Comparison of ENCODE assay signal across 8 cellular contexts in genomic region chr3:48663489-48664312, GRCh38. TPM values are rescaled to one million over a fixed set of nuclear protein-coding genes. Genes with fewer than 3 reads are reported as not detected.
DNase-seq lines count a peak whose midpoint lies in the region; ATAC-seq, FAIRE-seq and TF ChIP-seq lines count a peak whose summit lies in the region.

No MANE protein-coding gene starts in this region.

- 1% methylated on average over 55 of the region's 66 CpGs for WGBS in GM12878 (ENCODE audit: insufficient coverage, insufficient replicate concordance, low lambda C conversion rate, missing lambda C conversion rate)

- TF ChIP-seq POLR2A in GM12878 (IDR thresholded peaks at IDR 0.05; ENCODE audit: low read depth, low read length): peak; percentile 72

- peak overlapping the region; percentile 56 for H3K9ac ChIP-seq in GM12878 (ENCODE audit: control insufficient read depth, insufficient read depth, low read length)

- ATAC-seq in HG02852 (IDR thresholded peaks at IDR 0.05; ENCODE audit: unreplicated experiment): peak; percentile 93
- peak; percentile 94 for ATAC-seq in GM12878

- CTCF ChIA-PET in GM12878 (lab: Yijun Ruan, JAX): interaction anchor here (0.5 to 2.2 kb wide), 10 partner anchors 14 to 160 kb away, joined by 3 to 10 read pairs (median 3); partner anchors contain the start of genes SHISA5 and SLC26A6

- no peaks in the 10 kb centered on the region for H3K79me2 ChIP-seq in GM12878 (ENCODE audit: control insufficient read depth, insufficient read depth, low read length)

- H3K4me1 ChIP-seq in GM12878 (ENCODE audit: control insufficient read depth, insufficient read depth, low read length): peaks cover 9% of the 10 kb centered on the region

- in situ Hi-C loops in GM13977 (cut with MboI; ENCODE audit: low pct_unique_long_range_greater_than_20kb, low sequenced_read_pairs, unreplicated experiment): no loop called here
- in situ Hi-C loops in GM12878 (cut with MboI): no loop called here

- DNase-seq in GM13977 (ENCODE audit: low spot score) (peak; percentile 99), NCI-H187 treated with DMSO at 0.1 percent for 48 hours (lab: John Stamatoyannopoulos, UW) (peak; percentile 86), T1000 (lab: John Stamatoyannopoulos, UW) (peak; percentile 96), GM12878 (ENCODE audit: low read depth, low spot score) (peak; percentile 89), hypothalamus (lab: John Stamatoyannopoulos, UW) (peak; percentile 70 to 99 (median 94)), retina (peak; percentile 100), UCSD-AML1 (lab: John Stamatoyannopoulos, UW; ENCODE audit: unreplicated experiment) (no peak)

- TF ChIP-seq EP300 in GM12878 (IDR thresholded peaks at IDR 0.05; ENCODE audit: borderline replicate concordance in 1 of 2, control insufficient read depth in 1 of 2, low read depth in 2 of 2, low read length in 2 of 2): no peak

- RAD21 ChIA-PET in GM12878 (lab: Charles Lee; ENCODE audit: unreplicated experiment): interaction anchor here (0.6 to 1.1 kb wide), 2 partner anchors 28 to 223 kb away, joined by 3 read pairs; partner anchors contain the start of genes CCDC51, SLC26A6 and TMA7

- POLR2A ChIA-PET in GM12878 (lab: Charles Lee): interaction anchor here (0.6 to 1.3 kb wide), 3 partner anchors 107 to 430 kb away, joined by 3 read pairs; partner anchors contain the start of genes PFKFB4 and QRICH1

- TSS peak; percentile 74 for BruUV-seq in GM12878 (replicated peaks; lab: Mats Ljungman, UMichigan)

- SMC1A ChIA-PET in GM12878 (lab: Charles Lee; ENCODE audit: uncharacterized antibody, unreplicated experiment): interaction anchor here (0.5 to 1.4 kb wide), 3 partner anchors 9 to 106 kb away, joined by 3 to 4 read pairs (median 4); no protein-coding TSS in a partner anchor

- H2AFZ ChIP-seq in GM12878 (ENCODE audit: control insufficient read depth, low read depth, low read length): peak overlapping the region; percentile 88

- no peak for TF ChIP-seq RAD21 in GM12878 (IDR thresholded peaks at IDR 0.05; ENCODE audit: insufficient read depth, low read depth, low read length)

- H4K20me1 ChIP-seq in GM12878 (ENCODE audit: control insufficient read depth, insufficient read depth): no peaks in the 10 kb centered on the region

- peak overlapping the region; percentile 46; the same call in 1 of the 2 replicates for H3K27ac ChIP-seq in GM12878 (ENCODE audit: control insufficient read depth, insufficient read depth)

- peak overlapping the region; percentile 74 for H3K4me3 ChIP-seq in GM12878

- peak; percentile 97 for FAIRE-seq in GM12878 (lab: Jason Lieb, UNC)

- no peaks in the 10 kb centered on the region for H3K36me3 ChIP-seq in GM12878 (ENCODE audit: control insufficient read depth in 2 of 2, insufficient read depth in 2 of 2, low read length in 1 of 2)

- H3K4me2 ChIP-seq in GM12878 (ENCODE audit: control insufficient read depth, insufficient read depth): peak overlapping the region; percentile 99

- intact Hi-C loops in GM12878 (cut with micrococcal nuclease; ENCODE audit: unreplicated experiment): loop anchor here (2.0 kb wide), 1 partner anchor 29 kb away; the partner anchor contains the start of gene SLC26A6

- peaks cover 0 to 3% of the 10 kb centered on the region in 2 experiments; a peak in 1 of 4 replicates for H3K27me3 ChIP-seq in GM12878 (replicated peaks in 1 of 2; ENCODE audit: control insufficient read depth in 2 of 2, insufficient read depth in 2 of 2, low read length in 1 of 2)

- TF ChIP-seq CTCF in GM13977 (IDR thresholded peaks at IDR 0.05; ENCODE audit: extremely low read depth, insufficient read depth, missing control alignments): peak; percentile 81
- TF ChIP-seq CTCF in GM12878 (IDR thresholded peaks at IDR 0.05 in 2 of 3, conservative IDR thresholded peaks at IDR 0.05 in 1 of 3; ENCODE audit: control insufficient read depth in 2 of 3, extremely low read depth in 1 of 3, insufficient read depth in 1 of 3, low read depth in 3 of 3, low read length in 3 of 3): peak; percentile 88 to 91 (median 90)

- H3K9me3 ChIP-seq in GM12878 (replicated peaks; ENCODE audit: control insufficient read depth, insufficient read depth, low read length): no peaks in the 10 kb centered on the region; the same call in 1 of the 3 replicates

RNA-seq across cellular contexts. Expression of gene CELSR3, which starts 1.0 kb away (rescaled TPM):
- total RNA-seq in GM12878 (2013; cell fraction: nucleolus; rRNA removed): 5.4 and 7.9 TPM in 2 replicates
- total RNA-seq in GM12878 (2014; rRNA removed): 0.82 and 0.96 TPM in 2 replicates
- 0.37 and 0.58 TPM in 2 replicates for total RNA-seq in GM12878 (2014; rRNA removed; fragmentation: Illumina TruSeq; extraction: Trizol)
- 1.6 TPM in 2 replicates for total RNA-seq in GM12878 (2021)
- 0.31 TPM for polyA plus RNA-seq in GM12878 (2011; ENCODE audit: low read depth)
- 0.65 and 1.1 TPM in 2 replicates for polyA plus RNA-seq in GM12878 (2011; rRNA removed)
- polyA plus RNA-seq in GM12878 (2011; cell fraction: cytosol; rRNA removed): 1.9 and 2.3 TPM in 2 replicates
- polyA plus RNA-seq in GM12878 (2011; cell fraction: nucleus; rRNA removed): 12.5 and 14.4 TPM in 2 replicates
- polyA plus RNA-seq in GM12878 (2012): 0.61 and 0.76 TPM in 2 replicates
- polyA plus RNA-seq in GM12878 (2014; fragmentation: Illumina TruSeq; extraction: Trizol): 0.48 and 0.56 TPM in 2 replicates
- under 1 TPM; 0.08 to 0.18 TPM for polyA plus RNA-seq in GM12878 (2014; fragmentation: Nextera tagmentation; extraction: Ambion mirVana)
- 1.2 and 1.6 TPM in 2 replicates for polyA plus RNA-seq in GM12878 (2014; rRNA removed)
- polyA plus RNA-seq in GM12878 (2016; fragmentation: Nextera tagmentation; extraction: Ambion mirVana): under 1 TPM; 0.34 to 0.35 TPM
- 3.7 and 4.9 TPM in 2 replicates for polyA minus RNA-seq in GM12878 (2011; rRNA and poly(A)+ RNA removed)
- polyA minus RNA-seq in GM12878 (2011; cell fraction: cytosol; rRNA and poly(A)+ RNA removed): 2.1 and 2.3 TPM in 2 replicates
- polyA minus RNA-seq in GM12878 (2011; cell fraction: nucleus; rRNA and poly(A)+ RNA removed): 5.9 and 8.3 TPM in 2 replicates

RNA-seq across cellular contexts. Expression of gene NCKIPSD, which starts 22.0 kb away (rescaled TPM):
- total RNA-seq in GM12878 (2013; cell fraction: nucleolus; rRNA removed): 65.5 and 82.3 TPM in 2 replicates
- total RNA-seq in GM12878 (2014; rRNA removed): 16.3 and 20.8 TPM in 2 replicates
- total RNA-seq in GM12878 (2014; rRNA removed; fragmentation: Illumina TruSeq; extraction: Trizol): 7.5 and 7.7 TPM in 2 replicates
- 18.9 and 20.1 TPM in 2 replicates for total RNA-seq in GM12878 (2021)
- polyA plus RNA-seq in GM12878 (2011; ENCODE audit: low read depth): 13.0 TPM
- 16.2 and 31.6 TPM in 2 replicates for polyA plus RNA-seq in GM12878 (2011; rRNA removed)
- polyA plus RNA-seq in GM12878 (2011; cell fraction: cytosol; rRNA removed): 52.6 and 60.3 TPM in 2 replicates
- 89.0 and 106 TPM in 2 replicates for polyA plus RNA-seq in GM12878 (2011; cell fraction: nucleus; rRNA removed)
- 25.0 and 32.9 TPM in 2 replicates for polyA plus RNA-seq in GM12878 (2012)
- 5.3 and 11.7 TPM in 2 replicates for polyA plus RNA-seq in GM12878 (2014; fragmentation: Illumina TruSeq; extraction: Trizol)
- 1 to 10 TPM in 1 of 2 experiments, under 1 TPM in 1; 0.93 to 2.9 TPM for polyA plus RNA-seq in GM12878 (2014; fragmentation: Nextera tagmentation; extraction: Ambion mirVana)
- polyA plus RNA-seq in GM12878 (2014; rRNA removed): 16.8 and 17.7 TPM in 2 replicates
- 10 to 100 TPM; 14.9 to 15.5 TPM for polyA plus RNA-seq in GM12878 (2016; fragmentation: Nextera tagmentation; extraction: Ambion mirVana)
- 55.8 and 74.9 TPM in 2 replicates for polyA minus RNA-seq in GM12878 (2011; rRNA and poly(A)+ RNA removed)
- polyA minus RNA-seq in GM12878 (2011; cell fraction: cytosol; rRNA and poly(A)+ RNA removed): 18.8 and 26.7 TPM in 2 replicates
- polyA minus RNA-seq in GM12878 (2011; cell fraction: nucleus; rRNA and poly(A)+ RNA removed): 39.7 and 45.0 TPM in 2 replicates

RNA-seq across cellular contexts. Expression of gene SLC26A6, which starts 28.4 kb away (rescaled TPM):
- total RNA-seq in GM12878 (2013; cell fraction: nucleolus; rRNA removed): 57.6 and 65.8 TPM in 2 replicates
- 17.1 and 17.8 TPM in 2 replicates for total RNA-seq in GM12878 (2014; rRNA removed)
- 7.2 and 7.8 TPM in 2 replicates for total RNA-seq in GM12878 (2014; rRNA removed; fragmentation: Illumina TruSeq; extraction: Trizol)
- 18.8 and 24.9 TPM in 2 replicates for total RNA-seq in GM12878 (2021)
- 27.7 TPM for polyA plus RNA-seq in GM12878 (2011; ENCODE audit: low read depth)
- polyA plus RNA-seq in GM12878 (2011; rRNA removed): 10.5 and 16.5 TPM in 2 replicates
- 22.3 and 25.6 TPM in 2 replicates for polyA plus RNA-seq in GM12878 (2011; cell fraction: cytosol; rRNA removed)
- 366 and 387 TPM in 2 replicates for polyA plus RNA-seq in GM12878 (2011; cell fraction: nucleus; rRNA removed)
- polyA plus RNA-seq in GM12878 (2012): 18.0 and 22.4 TPM in 2 replicates
- polyA plus RNA-seq in GM12878 (2014; fragmentation: Illumina TruSeq; extraction: Trizol): 8.9 and 11.9 TPM in 2 replicates
- 1 to 10 TPM; 2.1 to 2.9 TPM for polyA plus RNA-seq in GM12878 (2014; fragmentation: Nextera tagmentation; extraction: Ambion mirVana)
- 20.6 and 22.5 TPM in 2 replicates for polyA plus RNA-seq in GM12878 (2014; rRNA removed)
- polyA plus RNA-seq in GM12878 (2016; fragmentation: Nextera tagmentation; extraction: Ambion mirVana): 10 to 100 TPM; 11.2 to 14.7 TPM
- 21.0 and 31.1 TPM in 2 replicates for polyA minus RNA-seq in GM12878 (2011; rRNA and poly(A)+ RNA removed)
- polyA minus RNA-seq in GM12878 (2011; cell fraction: cytosol; rRNA and poly(A)+ RNA removed): 8.4 and 9.1 TPM in 2 replicates
- 69.9 and 92.4 TPM in 2 replicates for polyA minus RNA-seq in GM12878 (2011; cell fraction: nucleus; rRNA and poly(A)+ RNA removed)

RNA-seq across cellular contexts. Expression of gene TMEM89, which starts 42.1 kb away (rescaled TPM):
- total RNA-seq in GM12878 (2013; cell fraction: nucleolus; rRNA removed): not detected in 2 replicates
- not detected in 2 replicates for total RNA-seq in GM12878 (2014; rRNA removed)
- not detected in 2 replicates for total RNA-seq in GM12878 (2014; rRNA removed; fragmentation: Illumina TruSeq; extraction: Trizol)
- total RNA-seq in GM12878 (2021): not detected in 2 replicates
- not detected for polyA plus RNA-seq in GM12878 (2011; ENCODE audit: low read depth)
- not detected in 2 replicates for polyA plus RNA-seq in GM12878 (2011; rRNA removed)
- not detected in 2 replicates for polyA plus RNA-seq in GM12878 (2011; cell fraction: cytosol; rRNA removed)
- polyA plus RNA-seq in GM12878 (2011; cell fraction: nucleus; rRNA removed): 0.70 and 0.76 TPM in 2 replicates
- polyA plus RNA-seq in GM12878 (2012): not detected in 2 replicates
- not detected in 2 replicates for polyA plus RNA-seq in GM12878 (2014; fragmentation: Illumina TruSeq; extraction: Trizol)
- not detected for polyA plus RNA-seq in GM12878 (2014; fragmentation: Nextera tagmentation; extraction: Ambion mirVana)
- not detected in 2 replicates for polyA plus RNA-seq in GM12878 (2014; rRNA removed)
- not detected for polyA plus RNA-seq in GM12878 (2016; fragmentation: Nextera tagmentation; extraction: Ambion mirVana)
- polyA minus RNA-seq in GM12878 (2011; rRNA and poly(A)+ RNA removed): not detected in 2 replicates
- polyA minus RNA-seq in GM12878 (2011; cell fraction: cytosol; rRNA and poly(A)+ RNA removed): not detected in 2 replicates
- polyA minus RNA-seq in GM12878 (2011; cell fraction: nucleus; rRNA and poly(A)+ RNA removed): not detected in 2 replicates

RNA-seq across cellular contexts. Expression of gene IP6K2, which starts 53.3 kb away (rescaled TPM):
- total RNA-seq in GM12878 (2013; cell fraction: nucleolus; rRNA removed): 117 and 120 TPM in 2 replicates
- total RNA-seq in GM12878 (2014; rRNA removed) (61.7 and 70.2 TPM in 2 replicates), GM12878 (2014; rRNA removed; fragmentation: Illumina TruSeq; extraction: Trizol) (67.0 and 68.7 TPM in 2 replicates), GM12878 (2021) (57.4 and 59.7 TPM in 2 replicates)
- 44.3 TPM for polyA plus RNA-seq in GM12878 (2011; ENCODE audit: low read depth)
- polyA plus RNA-seq in GM12878 (2011; rRNA removed) (77.9 and 95.9 TPM in 2 replicates), GM12878 (2014; fragmentation: Illumina TruSeq; extraction: Trizol) (69.3 and 70.7 TPM in 2 replicates), GM12878 (2014; fragmentation: Nextera tagmentation; extraction: Ambion mirVana) (10 to 100 TPM; 25.8 to 37.6 TPM), GM12878 (2014; rRNA removed) (77.5 and 82.0 TPM in 2 replicates), GM12878 (2016; fragmentation: Nextera tagmentation; extraction: Ambion mirVana) (10 to 100 TPM; 78.6 to 81.7 TPM)
- 112 and 129 TPM in 2 replicates for polyA plus RNA-seq in GM12878 (2011; cell fraction: cytosol; rRNA removed)
- 329 and 359 TPM in 2 replicates for polyA plus RNA-seq in GM12878 (2011; cell fraction: nucleus; rRNA removed)
- polyA plus RNA-seq in GM12878 (2012): 55.5 and 58.2 TPM in 2 replicates
- polyA minus RNA-seq in GM12878 (2011; rRNA and poly(A)+ RNA removed): 85.9 and 101 TPM in 2 replicates
- polyA minus RNA-seq in GM12878 (2011; cell fraction: cytosol; rRNA and poly(A)+ RNA removed): 28.5 and 32.1 TPM in 2 replicates
- 35.2 and 62.1 TPM in 2 replicates for polyA minus RNA-seq in GM12878 (2011; cell fraction: nucleus; rRNA and poly(A)+ RNA removed)
